Comparison of ENCODE assay signal across 13 cellular contexts in the genomic region with DNA sequence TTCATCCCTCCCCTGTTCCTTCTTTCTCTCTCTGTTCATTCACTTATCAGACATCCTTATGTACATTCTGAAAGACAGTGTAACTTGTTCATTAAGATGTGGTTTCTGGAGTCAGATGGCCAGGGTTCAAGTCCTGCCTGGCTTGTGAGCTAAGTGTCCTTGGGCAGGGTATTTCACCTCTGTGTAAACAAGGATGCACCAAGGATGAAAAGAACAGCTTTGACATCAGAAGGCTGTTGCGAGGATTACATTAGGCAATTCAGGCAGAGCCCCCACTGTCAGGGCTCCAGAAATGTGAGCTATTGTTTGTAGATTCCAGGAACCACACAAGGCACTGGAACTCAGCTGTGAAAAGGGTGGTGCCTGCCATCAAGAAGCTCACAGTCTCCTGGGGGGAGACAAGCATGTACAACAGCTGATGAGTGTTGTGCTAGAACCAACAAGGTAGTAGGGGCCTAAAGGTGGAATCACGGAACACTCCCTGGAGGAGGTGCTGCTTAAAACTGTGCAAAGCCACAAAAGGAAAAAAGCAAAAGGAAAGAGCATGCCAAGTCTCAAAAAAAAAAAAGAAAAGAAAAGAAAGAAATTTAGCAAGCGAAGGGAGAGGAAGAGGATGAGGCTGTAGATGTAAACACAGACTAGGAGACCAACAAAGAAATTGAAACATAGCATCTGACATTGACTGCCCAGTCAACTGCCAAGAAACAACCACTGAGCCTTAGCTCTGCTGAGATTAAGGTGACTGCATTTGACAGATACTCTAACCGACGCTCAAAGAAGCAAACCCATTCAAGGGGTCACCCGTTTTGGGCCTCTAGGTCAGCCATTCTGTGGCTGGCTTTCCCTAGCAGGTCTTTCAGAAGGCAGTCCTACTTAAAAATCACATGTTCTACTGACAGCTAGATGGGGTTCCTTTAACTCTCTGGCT. TPM values are rescaled to one million over a fixed set of nuclear protein-coding genes. Genes with fewer than 3 reads are reported as not detected.
A peak's percentile ranks its signal among the peaks of the same experiment; 100 is the strongest.
DNase-seq lines count a peak whose midpoint lies in the region; ATAC-seq, FAIRE-seq and TF ChIP-seq lines count a peak whose summit lies in the region.
"Had no signal": no experiment of that assay in that cellular context is flagged by ENCODE, and none has a peak within 500 bp of the region (broad histone marks: within the 10 kb centered on the region; RNA-seq: fewer than 3 reads in every experiment).

No MANE protein-coding gene starts in this region.

- DNase-seq in H9: no peak
- DNase-seq in K562 (ENCODE audit: extremely low read depth in 1 of 4, low spot score in 3 of 4): peak in 1 of 4 experiments; percentile 37
- DNase-seq in keratinocyte (ENCODE audit: low read depth, low spot score): no peak
- peak; percentile 89 for DNase-seq in smooth muscle cell of the brain vasculature (ENCODE audit: low read depth, low spot score)
- DNase-seq in NCI-H1105 (lab: John Stamatoyannopoulos, UW): no peak
- no peak for DNase-seq in SW 1271 (lab: John Stamatoyannopoulos, UW)
- no peak for DNase-seq in GM10248 (ENCODE audit: extremely low spot score)
- DNase-seq: activated CD4-positive, CD25-positive, alpha-beta regulatory T cell; activated naive CD4-positive, alpha-beta T cell treated with anti-CD3 and anti-CD28 coated beads for 36 hours; Calu3; NCI-H1417; testis had no signal

- no peak overlapping the region for H4K91ac ChIP-seq in H9 (ENCODE audit: insufficient read length, low read depth, low read length)

- H3K36me3 Mint-ChIP-seq in H9 (ENCODE audit: insufficient read depth in 1 of 3, low read depth in 3 of 3): peaks cover 0 to 8% (median 8%) of the 10 kb centered on the region in 3 experiments; a peak in 2 of 7 replicates

- H3K27ac ChIP-seq in H9 (ENCODE audit: insufficient read length, low read depth, low read length): no peak overlapping the region
- H3K27ac ChIP-seq in K562 (ENCODE audit: extremely low read depth, low read depth, low read length): no peak overlapping the region; the same call in 2 of the 3 replicates
- H3K27ac ChIP-seq in keratinocyte (ENCODE audit: control insufficient read depth, insufficient read depth, low read length): peak overlapping the region; percentile 0
- H3K27ac ChIP-seq: testis had no signal

- intact Hi-C loops in K562 (cut with micrococcal nuclease): no loop called here

- H3K23ac ChIP-seq in H9 (ENCODE audit: insufficient read length, low read depth, low read length): no peak overlapping the region

- H3K4me1 Mint-ChIP-seq in H9: peaks cover 61 to 65% of the 10 kb centered on the region in 2 experiments

- peaks cover 4% of the 10 kb centered on the region for H3K79me1 ChIP-seq in H9 (ENCODE audit: insufficient read depth, low read depth, low read length, poor library complexity, severe bottlenecking)

- no peaks in the 10 kb centered on the region for H4K20me1 ChIP-seq in H9 (ENCODE audit: control insufficient read depth, insufficient read depth, insufficient read length)
- peaks cover 15% of the 10 kb centered on the region for H4K20me1 ChIP-seq in K562 (replicated peaks; ENCODE audit: control insufficient read depth, insufficient read depth, low read length)
- H4K20me1 ChIP-seq in keratinocyte (ENCODE audit: control insufficient read depth, extremely low read depth, insufficient read depth, low read length): peaks cover 3% of the 10 kb centered on the region

- H3K4me1 ChIP-seq in H9 (ENCODE audit: insufficient read depth, low read length) (peaks cover 7% of the 10 kb centered on the region; the same call in 1 of the 2 replicates), K562 (replicated peaks in 1 of 2; ENCODE audit: control insufficient read depth in 2 of 2, insufficient read depth in 2 of 2, low read length in 2 of 2) (peaks cover 18 to 36% of the 10 kb centered on the region in 2 experiments), keratinocyte (ENCODE audit: control insufficient read depth, extremely low read depth, insufficient read depth, low read length) (peaks cover 87% of the 10 kb centered on the region)
- H3K4me1 ChIP-seq: testis had no signal

- H3K18ac ChIP-seq in H9 (ENCODE audit: insufficient read length, low read depth, low read length): no peak overlapping the region

- POLR2A ChIA-PET in K562 (lab: Yijun Ruan, JAX): interaction anchor here (0.7 to 1.8 kb wide), 4 partner anchors 10 to 32 kb away, joined by 3 to 5 read pairs (median 4); no protein-coding TSS in a partner anchor
- POLR2A ChIA-PET in GM10248 (lab: Yijun Ruan, JAX): interaction anchor here (0.7 kb wide), 1 partner anchor 17 kb away, joined by 3 read pairs; no protein-coding TSS in a partner anchor

- no peak overlapping the region for H2AK5ac ChIP-seq in H9 (ENCODE audit: insufficient read length, low read length)

- BruUV-seq in K562 (replicated peaks; lab: Mats Ljungman, UMichigan): no TSS peak

- no peak overlapping the region for H3K4me3 ChIP-seq in K562
- H3K4me3 ChIP-seq in keratinocyte (ENCODE audit: control insufficient read depth in 2 of 3, extremely low read depth in 1 of 3, insufficient read depth in 2 of 3, low read depth in 1 of 3, low read length in 3 of 3): no peak overlapping the region
- H3K4me3 ChIP-seq: testis had no signal

- H3K4me2 ChIP-seq in H9 (ENCODE audit: insufficient read depth, insufficient read length, low read length) (no peak overlapping the region), K562 (ENCODE audit: insufficient read depth, low read length) (no peak overlapping the region), keratinocyte (ENCODE audit: control insufficient read depth, extremely low read depth, insufficient read depth, low read depth, low read length) (no peak overlapping the region)

- H3K27me3 Mint-ChIP-seq in H9 (ENCODE audit: low read depth): no peaks in the 10 kb centered on the region

- H3K9ac ChIP-seq in H9 (ENCODE audit: extremely low read depth, insufficient read length, low read length): no peak overlapping the region
- H3K9ac ChIP-seq in K562 (ENCODE audit: insufficient read depth in 1 of 2, low read depth in 2 of 2, low read length in 2 of 2): peak overlapping the region in 1 of 2 experiments; percentile 76; a peak in 2 of 4 replicates
- no peak overlapping the region for H3K9ac ChIP-seq in keratinocyte (ENCODE audit: control insufficient read depth, extremely low read depth, insufficient read depth, low read length)

- H2AFZ ChIP-seq in H9 (ENCODE audit: low read length) (no peak overlapping the region), K562 (ENCODE audit: low read depth, low read length) (no peak overlapping the region), keratinocyte (ENCODE audit: control insufficient read depth, low read length) (no peak overlapping the region)

- TF ChIP-seq CTCF in H9 (conservative IDR thresholded peaks at IDR 0.05) (no peak), K562 (IDR thresholded peaks at IDR 0.05 in 2 of 3, conservative IDR thresholded peaks at IDR 0.05 in 1 of 3; ENCODE audit: insufficient read depth in 2 of 3, low read depth in 1 of 3, low read length in 3 of 3) (no peak), keratinocyte (optimal IDR thresholded peaks at IDR 0.05 in 1 of 3, IDR thresholded peaks at IDR 0.05 in 1 of 3, conservative IDR thresholded peaks at IDR 0.05 in 1 of 3; ENCODE audit: extremely low read depth in 1 of 3, insufficient read depth in 2 of 3, low read length in 3 of 3) (no peak), GM10248 (IDR thresholded peaks at IDR 0.05; ENCODE audit: control extremely low read depth, extremely low read depth, low read depth, missing control alignments) (no peak)

- H3K4ac ChIP-seq in H9 (ENCODE audit: low read depth, low read length): no peak overlapping the region

- H2BK15ac ChIP-seq in H9 (ENCODE audit: low read depth, low read length): no peak overlapping the region

- no peak overlapping the region for H3T11ph ChIP-seq in H9 (ENCODE audit: low read length)

- in situ Hi-C loops in K562 (cut with MboI): no loop called here

- H3K56ac ChIP-seq in H9 (ENCODE audit: insufficient read length, low read depth, low read length): no peak overlapping the region

- no peak overlapping the region for H2BK5ac ChIP-seq in H9 (ENCODE audit: insufficient read length, low read length)

- peaks cover 4% of the 10 kb centered on the region for H3K9me1 ChIP-seq in K562 (ENCODE audit: control insufficient read depth, insufficient read depth, low read length)
- H3K9me1 ChIP-seq in keratinocyte (ENCODE audit: control insufficient read depth, extremely low read depth, insufficient read depth, low read length): peaks cover 4% of the 10 kb centered on the region

- no CpG with 5 or more reads among the region's 6 CpGs for WGBS in H9 (ENCODE audit: extremely low coverage, insufficient read length, low lambda C conversion rate)
- WGBS in K562 (ENCODE audit: insufficient coverage, low coverage, missing lambda C conversion rate): 28% methylated on average over 5 of the region's 6 CpGs

- no peak overlapping the region for H2BK12ac ChIP-seq in H9 (ENCODE audit: insufficient read length, low read depth, low read length)

- H3K36me3 ChIP-seq in K562 (ENCODE audit: control insufficient read depth, insufficient read depth, low read length): no peaks in the 10 kb centered on the region
- H3K36me3 ChIP-seq in keratinocyte (ENCODE audit: control insufficient read depth in 2 of 2, extremely low read depth in 1 of 2, insufficient read depth in 2 of 2, low read length in 2 of 2): peaks cover 3 to 9% of the 10 kb centered on the region in 2 experiments

- CTCF ChIA-PET in K562 (lab: Yijun Ruan, JAX; ENCODE audit: low intra/inter-chr PET ratio): no interaction called here
- CTCF ChIA-PET in GM10248 (lab: Yijun Ruan, JAX): interaction anchor here (1.0 to 11.9 kb wide), 8 partner anchors 10 to 94 kb away, joined by 3 to 79 read pairs (median 6); a partner anchor contains a TSS

- dilution Hi-C loops in keratinocyte (cut with MboI; ENCODE audit: extremely low pct_ligation_motif_present, low sequenced_read_pairs): no loop called here

- H3K23me2 ChIP-seq in H9 (ENCODE audit: insufficient read length, low read depth, low read length, poor library complexity, severe bottlenecking): no peaks in the 10 kb centered on the region

- H3K27ac Mint-ChIP-seq in H9: peak overlapping the region; percentile 77 to 84 (median 83); a peak in 5 of 7 replicates
- H3K27ac Mint-ChIP-seq: activated naive CD4-positive, alpha-beta T cell treated with anti-CD3 and anti-CD28 coated beads for 36 hours had no signal

- TF ChIP-seq POLR2A in K562 (conservative IDR thresholded peaks at IDR 0.05): no peak

- peak; percentile 66 for FAIRE-seq in K562 (lab: Jason Lieb, UNC)
- no peak for FAIRE-seq in keratinocyte (lab: Jason Lieb, UNC)

- peaks cover 26% of the 10 kb centered on the region; the same call in 1 of the 2 replicates for H3K79me2 ChIP-seq in H9 (ENCODE audit: insufficient read depth, low read length)
- peaks cover 94% of the 10 kb centered on the region for H3K79me2 ChIP-seq in K562 (ENCODE audit: control insufficient read depth, insufficient read depth, low read length)
- peaks cover 84% of the 10 kb centered on the region for H3K79me2 ChIP-seq in keratinocyte (ENCODE audit: control insufficient read depth, insufficient read depth, low read length)

- H3K9me3 Mint-ChIP-seq in H9: no peaks in the 10 kb centered on the region
- H3K9me3 Mint-ChIP-seq: activated naive CD4-positive, alpha-beta T cell treated with anti-CD3 and anti-CD28 coated beads for 36 hours had no signal

- no peak for TF ChIP-seq RAD21 in K562 (CRISPR knock-in tag; conservative IDR thresholded peaks at IDR 0.05 in 1 of 2, IDR thresholded peaks at IDR 0.05 in 1 of 2)

- H2BK20ac ChIP-seq in H9 (ENCODE audit: low read depth, low read length, poor library complexity, severe bottlenecking): no peak overlapping the region

- H3K4me3 Mint-ChIP-seq in H9: no peak overlapping the region
- H3K4me3 Mint-ChIP-seq: activated naive CD4-positive, alpha-beta T cell treated with anti-CD3 and anti-CD28 coated beads for 36 hours had no signal

- no peak overlapping the region for H4K8ac ChIP-seq in H9 (replicated peaks; ENCODE audit: insufficient read length, low read depth, low read length)

- no peak overlapping the region for H4K5ac ChIP-seq in H9 (ENCODE audit: insufficient read length, low read depth, low read length)

- no peaks in the 10 kb centered on the region for H3K9me3 ChIP-seq in H9 (ENCODE audit: control insufficient read depth, low read depth, low read length)
- no peaks in the 10 kb centered on the region; the same call in 1 of the 2 replicates for H3K9me3 ChIP-seq in K562 (replicated peaks; ENCODE audit: control insufficient read depth, insufficient read depth, low read depth, low read length)
- no peaks in the 10 kb centered on the region for H3K9me3 ChIP-seq in keratinocyte (ENCODE audit: control insufficient read depth, low read depth, low read length)
- H3K9me3 ChIP-seq: testis had no signal

- H3K27me3 ChIP-seq in H9 (ENCODE audit: insufficient read depth, low read length) (no peaks in the 10 kb centered on the region), K562 (ENCODE audit: control insufficient read depth in 2 of 2, insufficient read depth in 2 of 2, low read length in 2 of 2) (no peaks in the 10 kb centered on the region), keratinocyte (ENCODE audit: control insufficient read depth, extremely low read depth, insufficient read depth, low read length) (no peaks in the 10 kb centered on the region)
- H3K27me3 ChIP-seq: testis had no signal

- no peak overlapping the region for H3K14ac ChIP-seq in H9 (ENCODE audit: insufficient read depth, low read length)

- ATAC-seq in K562: peak; percentile 28; the same call in 2 of the 3 replicates
- no peak for ATAC-seq in GM18519 (IDR thresholded peaks at IDR 0.05; ENCODE audit: low FRiP score, unreplicated experiment)

- no peak for TF ChIP-seq EP300 in K562 (IDR thresholded peaks at IDR 0.05; ENCODE audit: low read length)

- no peak overlapping the region for H2BK120ac ChIP-seq in H9 (ENCODE audit: low read depth, low read length, poor library complexity, severe bottlenecking)

RNA-seq across cellular contexts. Expression of a gene that starts 12.5 kb away (rescaled TPM):
- total RNA-seq in H9 (2021) (115 and 123 TPM in 2 replicates), K562 (2014; rRNA removed) (19.8 and 23.9 TPM in 2 replicates), K562 (2014; rRNA removed; fragmentation: Illumina TruSeq; extraction: Trizol) (39.1 and 41.6 TPM in 2 replicates), K562 (2015; rRNA removed; fragmentation: Illumina TruSeq; extraction: Trizol) (29.6 and 32.7 TPM in 2 replicates), K562 (2021) (110 and 116 TPM in 2 replicates)
- 33.7 and 36.9 TPM in 2 replicates for total RNA-seq in K562 (2011; cell fraction: chromatin; rRNA removed; ENCODE audit: low replicate concordance)
- 27.2 and 28.5 TPM in 2 replicates for total RNA-seq in K562 (2011; cell fraction: nucleolus; rRNA removed)
- 37.0 and 40.4 TPM in 2 replicates for total RNA-seq in K562 (2011; cell fraction: nucleoplasm; rRNA removed)
- polyA plus RNA-seq in K562 (2011; rRNA removed) (47.3 and 71.2 TPM in 2 replicates), K562 (2014; fragmentation: Illumina TruSeq; extraction: Trizol) (128 and 164 TPM in 2 replicates), K562 (2014; fragmentation: Nextera tagmentation; extraction: Ambion mirVana) (10 to 100 TPM; 25.6 to 32.9 TPM), K562 (2014; rRNA removed) (56.5 and 59.1 TPM in 2 replicates), keratinocyte (200 to 450 TPM (median 298 TPM) in 3 replicates)
- 79.5 and 97.2 TPM in 2 replicates for polyA plus RNA-seq in K562 (2011; cell fraction: cytosol; rRNA removed)
- 42.8 and 45.8 TPM in 2 replicates for polyA plus RNA-seq in K562 (2011; cell fraction: nucleus; rRNA removed)
- polyA plus RNA-seq in K562 (2012): 144 and 169 TPM in 2 replicates
- polyA minus RNA-seq in K562 (2011; rRNA and poly(A)+ RNA removed): 68.9 and 82.4 TPM in 2 replicates
- 67.6 and 71.5 TPM in 2 replicates for polyA minus RNA-seq in K562 (2011; cell fraction: cytosol; rRNA and poly(A)+ RNA removed)
- polyA minus RNA-seq in K562 (2011; cell fraction: nucleus; rRNA and poly(A)+ RNA removed): 14.0 and 21.2 TPM in 2 replicates
- polyA plus RNA-seq in keratinocyte (2011; ENCODE audit: low read depth): 152 TPM
- polyA plus RNA-seq in keratinocyte (2011; cell fraction: cytosol; rRNA removed): 550 and 564 TPM in 2 replicates
- 299 and 342 TPM in 2 replicates for polyA plus RNA-seq in keratinocyte (2011; cell fraction: nucleus; rRNA removed)
- 367 and 421 TPM in 2 replicates for polyA plus RNA-seq in keratinocyte (2012; ENCODE audit: low replicate concordance)
- polyA minus RNA-seq in keratinocyte: 372 to 462 TPM (median 381 TPM) in 3 replicates
- 329 TPM for polyA minus RNA-seq in keratinocyte (2011; cell fraction: cytosol; rRNA and poly(A)+ RNA removed)
- polyA minus RNA-seq in keratinocyte (2011; cell fraction: nucleus; rRNA and poly(A)+ RNA removed): 92.1 and 192 TPM in 2 replicates
